30 cellular contexts compared by ENCODE assay signal in the genomic region with DNA sequence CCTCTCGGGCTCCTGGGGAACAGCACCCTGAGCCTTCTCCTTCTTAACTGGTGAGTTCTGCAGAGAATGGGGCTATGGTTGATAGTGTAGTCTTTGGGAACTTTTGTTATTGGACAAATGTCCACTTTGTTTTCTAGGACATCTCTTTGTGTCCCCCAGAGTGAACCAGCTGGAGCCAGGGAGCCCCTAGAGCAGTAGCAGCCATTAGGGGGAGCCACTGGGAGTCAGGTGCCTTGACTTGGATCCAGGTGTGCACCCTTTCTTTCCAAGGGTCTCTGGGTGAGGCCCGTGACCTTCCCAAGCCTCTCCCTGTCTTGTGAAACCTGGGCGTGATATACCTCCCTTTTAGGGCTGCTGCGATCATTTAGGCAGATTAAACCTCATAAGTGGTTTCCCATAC. TPM values are rescaled to one million over a fixed set of nuclear protein-coding genes. Genes with fewer than 3 reads are reported as not detected.
DNase-seq lines count a peak whose midpoint lies in the region; FAIRE-seq and TF ChIP-seq lines count a peak whose summit lies in the region.
"Had no signal": no experiment of that assay in that cellular context is flagged by ENCODE, and none has a peak within 500 bp of the region (broad histone marks: within the 10 kb centered on the region; RNA-seq: fewer than 3 reads in every experiment).

No MANE protein-coding gene starts in this region.

- no peaks in the 10 kb centered on the region for H3K79me2 ChIP-seq in MM.1S (ENCODE audit: low read length)

- no peak overlapping the region for H3K9ac ChIP-seq in MM.1S (ENCODE audit: low read length)
- H3K9ac ChIP-seq in kidney (ENCODE audit: low read length in 2 of 2) = no peak overlapping the region

- no peaks in the 10 kb centered on the region for H3K9me2 ChIP-seq in MM.1S (replicated peaks; ENCODE audit: insufficient read depth, low read length)

- no peak overlapping the region for H2AFZ ChIP-seq in MM.1S (ENCODE audit: low read length)

- no peaks in the 10 kb centered on the region for H3F3A ChIP-seq in MM.1S (ENCODE audit: insufficient read depth, low read length)

- intact Hi-C loops in kidney (cut with DNase I) = loop anchor here (5.0 kb wide), 1 partner anchor 109 kb away; no protein-coding TSS in a partner anchor

- TF ChIP-seq CTCF in GM12864 (IDR thresholded peaks at IDR 0.05; ENCODE audit: low read depth, low read length, missing control alignments) = peak; percentile 38
- peak; percentile 21 for TF ChIP-seq CTCF in MM.1S (IDR thresholded peaks at IDR 0.05; ENCODE audit: low read length)
- TF ChIP-seq CTCF in kidney (IDR thresholded peaks at IDR 0.05; ENCODE audit: borderline replicate concordance, extremely low read depth, insufficient read depth) = no peak

- H3K4me3 ChIP-seq in GM12864 (ENCODE audit: low read depth, low read length) (no peak overlapping the region), MM.1S (ENCODE audit: low read length) (no peak overlapping the region), kidney (ENCODE audit: low read length in 2 of 2) (no peak overlapping the region)
- H3K4me3 ChIP-seq: left ventricle myocardium inferior, ovary, smooth muscle cell, thyroid gland had no signal

- H3K4me2 ChIP-seq in MM.1S (ENCODE audit: low read depth, low read length) = no peak overlapping the region
- H3K4me2 ChIP-seq: smooth muscle cell had no signal

- no peak for FAIRE-seq in kidney (lab: Jason Lieb, UNC)

- H3K27ac ChIP-seq in MM.1S (ENCODE audit: low read length) (no peak overlapping the region), cingulate gyrus (ENCODE audit: low read depth, low read length) (peak overlapping the region; percentile 61), substantia nigra (ENCODE audit: low read depth, low read length, poor library complexity, severe bottlenecking) (peak overlapping the region; percentile 84), kidney (ENCODE audit: low read depth in 2 of 2, low read length in 2 of 2) (no peak overlapping the region)
- H3K27ac ChIP-seq: left ventricle myocardium inferior, ovary, thyroid gland had no signal

- H3K4me1 ChIP-seq in MM.1S (ENCODE audit: low read length) = no peaks in the 10 kb centered on the region
- peaks cover 0 to 3% of the 10 kb centered on the region in 2 donors for H3K4me1 ChIP-seq in kidney (ENCODE audit: control insufficient read depth in 1 of 2, insufficient read depth in 1 of 2, low read depth in 1 of 2, low read length in 2 of 2)

- H3K27me3 ChIP-seq in MM.1S (replicated peaks; ENCODE audit: insufficient read depth, low read length) = peaks cover 76% of the 10 kb centered on the region
- H3K27me3 ChIP-seq: ovary, thyroid gland had no signal

- H4K20me1 ChIP-seq in MM.1S (ENCODE audit: insufficient read depth, low read length) = no peaks in the 10 kb centered on the region

- DNase-seq in GM12864 (ENCODE audit: low read depth) (no peak), MM.1S (no peak), substantia nigra (lab: John Stamatoyannopoulos, UW) (no peak), kidney (no peak), NCI-H2107 treated with DMSO at 0.1 percent for 48 hours (lab: John Stamatoyannopoulos, UW; ENCODE audit: unreplicated experiment) (no peak)
- DNase-seq in activated CD4-positive, alpha-beta T cell treated with anti-CD3 and anti-CD28 coated beads, Interleukin-2, amount 50 U/mL, for 48 hours = no peak
- DNase-seq: activated B cell treated with CpG ODN at 0.5 μM for 24 hours; activated CD4-positive, alpha-beta memory T cell treated with anti-CD3 and anti-CD28 coated beads for 36 hours; activated CD8-positive, alpha-beta memory T cell treated with anti-CD3 and anti-CD28 coated beads, Interleukin-2, amount 50 U/mL, for 48 hours; activated naive CD8-positive, alpha-beta T cell treated with anti-CD3 and anti-CD28 coated beads, Interleukin-2, amount 10 ng/mL, durations not matched to agents 7 days and 5 days; DMS 273 treated with DMSO at 0.1 percent for 48 hours; effector CD8-positive, alpha-beta T cell; foreskin melanocyte; hippocampal formation; left ventricle myocardium inferior; natural killer cell; NCI-H1092 treated with DMSO at 0.1 percent for 48 hours; NCI-H1930; NCI-H2227 treated with DMSO at 0.1 percent for 48 hours; NCI-H748 treated with DMSO at 0.1 percent for 48 hours; ovary; retina; stimulated activated naive CD4-positive, alpha-beta T cell treated with Interleukin-2 at 50 U/mL for 16 hours; T-helper 9 cell; thyroid gland had no signal

- no peaks in the 10 kb centered on the region for H3K9me3 ChIP-seq in MM.1S (replicated peaks; ENCODE audit: insufficient read depth, low read length)
- H3K9me3 ChIP-seq in kidney (ENCODE audit: control insufficient read depth in 1 of 2, low read length in 2 of 2) = no peaks in the 10 kb centered on the region
- H3K9me3 ChIP-seq: left ventricle myocardium inferior, ovary, thyroid gland had no signal

- H3K36me3 ChIP-seq in MM.1S (replicated peaks; ENCODE audit: insufficient read depth, low read length) = no peaks in the 10 kb centered on the region
- no peaks in the 10 kb centered on the region for H3K36me3 ChIP-seq in kidney (ENCODE audit: control insufficient read depth in 1 of 2, insufficient read depth in 2 of 2, low read length in 2 of 2)
- H3K36me3 ChIP-seq: left ventricle myocardium inferior, ovary, thyroid gland had no signal

RNA-seq across cellular contexts. Expression of a gene that starts 36.9 kb away (rescaled TPM):
- total RNA-seq in kidney = 27.6 TPM
- polyA plus RNA-seq in kidney (ENCODE audit: insufficient read depth, low read depth, low replicate concordance) = 5.6 TPM

RNA-seq across cellular contexts. Expression of a gene that starts 59.4 kb away (rescaled TPM):
- total RNA-seq in kidney = 22.4 TPM
- 10.0 TPM for polyA plus RNA-seq in kidney (ENCODE audit: insufficient read depth, low read depth, low replicate concordance)
- total RNA-seq: activated B cell treated with CpG ODN at 0.5 μM for 24 hours; activated CD4-positive, alpha-beta memory T cell treated with anti-CD3 and anti-CD28 coated beads for 36 hours; activated naive CD8-positive, alpha-beta T cell treated with anti-CD3 and anti-CD28 coated beads, Interleukin-2, amount 10 ng/mL, durations not matched to agents 7 days and 5 days; activated T-helper 17 cell treated with anti-CD3 and anti-CD28 coated beads, Interleukin-2, amount 50 U/mL, for 72 hours; cerebellum; mesothelial cell of epicardium; natural killer cell; smooth muscle cell had no signal

Comparison
In these comparisons a context has a peak if more than half of its experiments do, and no peak if none do; other contexts are left out.
1. H3K27ac ChIP-seq: peak in cingulate gyrus (single experiment) and substantia nigra (single experiment); none in MM.1S (single experiment) and kidney (0 of 2).